Comparison of ENCODE assay signal across 15 cellular contexts in genomic region chr20:56443654-56444540, GRCh38. TPM values are rescaled to one million over a fixed set of nuclear protein-coding genes. Genes with fewer than 3 reads are reported as not detected.
DNase-seq lines count a peak whose midpoint lies in the region; ATAC-seq and TF ChIP-seq lines count a peak whose summit lies in the region.
"Had no signal": no experiment of that assay in that cellular context is flagged by ENCODE, and none has a peak within 500 bp of the region (broad histone marks: within the 10 kb centered on the region; RNA-seq: fewer than 3 reads in every experiment).

No MANE protein-coding gene starts in this region.

- H3K4me3 ChIP-seq in right atrium auricular region (peak overlapping the region in 1 of 2 donors; percentile 9), right cardiac atrium (ENCODE audit: low read length) (no peak overlapping the region), thymus (ENCODE audit: low read length) (no peak overlapping the region)
- H3K4me3 ChIP-seq: BLaER1 treated with 17β-estradiol and CSF1 and Interleukin-3, amounts not matched to agents 10 nM and 100 nM; MG63; tibial artery had no signal

- H3K27me3 Mint-ChIP-seq in activated T-helper 17 cell treated with anti-CD3 and anti-CD28 coated beads, Interleukin-2, amount 50 U/mL, for 72 hours, result no peaks in the 10 kb centered on the region
- H3K27me3 Mint-ChIP-seq: activated CD8-positive, alpha-beta memory T cell treated with anti-CD3 and anti-CD28 coated beads, Interleukin-2, amount 10 ng/mL, durations not matched to agents 7 days and 5 days; progenitor cell of endocrine pancreas had no signal

- 43% methylated on average over 27 of the region's 27 CpGs for WGBS in right cardiac atrium
- 94% methylated on average over 27 of the region's 27 CpGs for WGBS in thymus

- H3K27me3 ChIP-seq in right atrium auricular region (no peaks in the 10 kb centered on the region), right cardiac atrium (ENCODE audit: control insufficient read depth, insufficient read depth) (no peaks in the 10 kb centered on the region), thymus (ENCODE audit: control insufficient read depth, insufficient read depth) (no peaks in the 10 kb centered on the region)
- H3K27me3 ChIP-seq: MG63 had no signal

- H3K4me3 Mint-ChIP-seq in activated T-helper 17 cell treated with anti-CD3 and anti-CD28 coated beads, Interleukin-2, amount 50 U/mL, for 72 hours, result no peak overlapping the region
- H3K4me3 Mint-ChIP-seq: activated CD8-positive, alpha-beta memory T cell treated with anti-CD3 and anti-CD28 coated beads, Interleukin-2, amount 10 ng/mL, durations not matched to agents 7 days and 5 days had no signal

- no peak for TF ChIP-seq CTCF in right atrium auricular region (IDR thresholded peaks at IDR 0.05)

- H3K27ac ChIP-seq in right atrium auricular region (no peak overlapping the region), right cardiac atrium (ENCODE audit: low read length) (no peak overlapping the region), thymus (ENCODE audit: low read depth) (peak overlapping the region; percentile 18)
- H3K27ac ChIP-seq: tibial artery had no signal

- H3K36me3 Mint-ChIP-seq in activated T-helper 17 cell treated with anti-CD3 and anti-CD28 coated beads, Interleukin-2, amount 50 U/mL, for 72 hours (ENCODE audit: low read depth), result peaks cover 14% of the 10 kb centered on the region

- intact Hi-C loops in Right ventricle myocardium inferior (cut with DNase I) (no loop called here), right cardiac atrium (cut with DNase I) (no loop called here)

- ATAC-seq in Right ventricle myocardium inferior (peak; percentile 66), right cardiac atrium (peak; percentile 35 to 46), HG03280 (IDR thresholded peaks at IDR 0.05; ENCODE audit: unreplicated experiment) (no peak), HG03460 (IDR thresholded peaks at IDR 0.05; ENCODE audit: unreplicated experiment) (no peak)
- no peak for ATAC-seq in activated T-helper 17 cell treated with anti-CD3 and anti-CD28 coated beads, Interleukin-2, amount 50 U/mL, for 72 hours (replicated peaks)
- ATAC-seq: activated CD8-positive, alpha-beta memory T cell treated with anti-CD3 and anti-CD28 coated beads, Interleukin-2, amount 10 ng/mL, durations not matched to agents 7 days and 5 days had no signal

- no peaks in the 10 kb centered on the region for H3K9me3 ChIP-seq in right atrium auricular region
- H3K9me3 ChIP-seq in right cardiac atrium (ENCODE audit: control insufficient read depth, low read length), result no peaks in the 10 kb centered on the region
- no peaks in the 10 kb centered on the region for H3K9me3 ChIP-seq in thymus (ENCODE audit: control insufficient read depth)
- H3K9me3 ChIP-seq: BLaER1 treated with 17β-estradiol and CSF1 and Interleukin-3, amounts not matched to agents 10 nM and 100 nM; MG63; tibial artery had no signal

- H3K27ac Mint-ChIP-seq in activated T-helper 17 cell treated with anti-CD3 and anti-CD28 coated beads, Interleukin-2, amount 50 U/mL, for 72 hours, result peak overlapping the region; percentile 79
- H3K27ac Mint-ChIP-seq: activated CD8-positive, alpha-beta memory T cell treated with anti-CD3 and anti-CD28 coated beads, Interleukin-2, amount 10 ng/mL, durations not matched to agents 7 days and 5 days; progenitor cell of endocrine pancreas had no signal

- H3K9me3 Mint-ChIP-seq in activated T-helper 17 cell treated with anti-CD3 and anti-CD28 coated beads, Interleukin-2, amount 50 U/mL, for 72 hours, result no peaks in the 10 kb centered on the region

- peaks cover 0 to 7% of the 10 kb centered on the region in 2 donors for H3K4me1 ChIP-seq in right atrium auricular region
- H3K4me1 ChIP-seq in right cardiac atrium (ENCODE audit: control insufficient read depth, insufficient read depth, low read length), result no peaks in the 10 kb centered on the region
- H3K4me1 ChIP-seq in thymus (ENCODE audit: control insufficient read depth, insufficient read depth, low read length), result peaks cover 14% of the 10 kb centered on the region
- H3K4me1 ChIP-seq: tibial artery had no signal

- H3K4me1 Mint-ChIP-seq in activated T-helper 17 cell treated with anti-CD3 and anti-CD28 coated beads, Interleukin-2, amount 50 U/mL, for 72 hours, result peaks cover 15% of the 10 kb centered on the region

- DNase-seq in Right ventricle myocardium inferior (ENCODE audit: missing footprints) (no peak), right atrium auricular region (ENCODE audit: low spot score) (no peak), right cardiac atrium (peak in 1 of 3 donors; percentile 64), NAMALWA (ENCODE audit: low spot score) (no peak)
- DNase-seq: activated CD8-positive, alpha-beta memory T cell treated with anti-CD3 and anti-CD28 coated beads, Interleukin-2, amount 10 ng/mL, durations not matched to agents 7 days and 5 days; central memory CD4-positive, alpha-beta T cell; MG63; SW 1271 had no signal

- no peaks in the 10 kb centered on the region for H3K36me3 ChIP-seq in right atrium auricular region
- H3K36me3 ChIP-seq in thymus (ENCODE audit: control insufficient read depth, insufficient read depth), result no peaks in the 10 kb centered on the region
- H3K36me3 ChIP-seq: BLaER1 treated with 17β-estradiol and CSF1 and Interleukin-3, amounts not matched to agents 10 nM and 100 nM; MG63; tibial artery had no signal

RNA-seq across cellular contexts. Expression of gene RTF2, which starts 24.5 kb away (rescaled TPM):
- 87.1 TPM for total RNA-seq in Right ventricle myocardium inferior
- total RNA-seq in right atrium auricular region, result 10 to 100 TPM; 48.6 to 49.4 TPM
- 10 to 100 TPM; 62.4 to 80.0 TPM for total RNA-seq in activated T-helper 17 cell treated with anti-CD3 and anti-CD28 coated beads, Interleukin-2, amount 50 U/mL, for 72 hours
- 10 to 100 TPM; 73.4 to 80.4 (median 79.5) TPM for total RNA-seq in right cardiac atrium
- polyA plus RNA-seq in right cardiac atrium, result 74.3 TPM
- 91.6 TPM for polyA plus RNA-seq in thymus

RNA-seq across cellular contexts. Expression of gene CASS4, which starts 31.8 kb away (rescaled TPM):
- 0.41 TPM for total RNA-seq in Right ventricle myocardium inferior
- 1 to 10 TPM; 2.0 to 2.4 TPM for total RNA-seq in right atrium auricular region
- 1 to 10 TPM; 5.1 to 9.4 TPM for total RNA-seq in activated T-helper 17 cell treated with anti-CD3 and anti-CD28 coated beads, Interleukin-2, amount 50 U/mL, for 72 hours
- total RNA-seq in right cardiac atrium, result under 1 TPM; 0.51 to 0.79 (median 0.64) TPM
- 0.34 TPM for polyA plus RNA-seq in right cardiac atrium
- polyA plus RNA-seq in thymus, result 3.7 TPM

RNA-seq across cellular contexts. Expression of gene CSTF1, which starts 51.5 kb away (rescaled TPM):
- 18.6 TPM for total RNA-seq in Right ventricle myocardium inferior
- 10 to 100 TPM; 16.4 to 22.8 TPM for total RNA-seq in right atrium auricular region
- total RNA-seq in activated T-helper 17 cell treated with anti-CD3 and anti-CD28 coated beads, Interleukin-2, amount 50 U/mL, for 72 hours, result 10 to 100 TPM; 71.2 to 76.5 TPM
- 10 to 100 TPM; 19.1 to 23.2 (median 19.8) TPM for total RNA-seq in right cardiac atrium
- polyA plus RNA-seq in right cardiac atrium, result 8.8 TPM
- polyA plus RNA-seq in thymus, result 16.0 TPM

RNA-seq across cellular contexts. Expression of gene AURKA, which starts 51.9 kb away (rescaled TPM):
- 8.4 TPM for total RNA-seq in Right ventricle myocardium inferior
- total RNA-seq in right atrium auricular region, result 1 to 10 TPM; 2.0 to 7.6 TPM
- 100 to 1,000 TPM in 1 of 2 donors, 10 to 100 TPM in 1; 86.3 to 112 TPM for total RNA-seq in activated T-helper 17 cell treated with anti-CD3 and anti-CD28 coated beads, Interleukin-2, amount 50 U/mL, for 72 hours
- 10 to 100 TPM in 1 of 4 donors, 1 to 10 TPM in 3; 4.8 to 10.8 (median 8.5) TPM for total RNA-seq in right cardiac atrium
- polyA plus RNA-seq in right cardiac atrium, result 5.9 TPM
- polyA plus RNA-seq in thymus, result 4.1 TPM

Comparison
In these comparisons a context has a peak if more than half of its experiments do, and no peak if none do; other contexts are left out.
1. ATAC-seq: peak in Right ventricle myocardium inferior (single experiment) and right cardiac atrium (2 of 2); none in activated T-helper 17 cell treated with anti-CD3 and anti-CD28 coated beads, Interleukin-2, amount 50 U/mL, for 72 hours (single experiment), HG03280 (single experiment) and HG03460 (single experiment).